ENCODE assay signal across 3 cellular contexts in the genomic region with DNA sequence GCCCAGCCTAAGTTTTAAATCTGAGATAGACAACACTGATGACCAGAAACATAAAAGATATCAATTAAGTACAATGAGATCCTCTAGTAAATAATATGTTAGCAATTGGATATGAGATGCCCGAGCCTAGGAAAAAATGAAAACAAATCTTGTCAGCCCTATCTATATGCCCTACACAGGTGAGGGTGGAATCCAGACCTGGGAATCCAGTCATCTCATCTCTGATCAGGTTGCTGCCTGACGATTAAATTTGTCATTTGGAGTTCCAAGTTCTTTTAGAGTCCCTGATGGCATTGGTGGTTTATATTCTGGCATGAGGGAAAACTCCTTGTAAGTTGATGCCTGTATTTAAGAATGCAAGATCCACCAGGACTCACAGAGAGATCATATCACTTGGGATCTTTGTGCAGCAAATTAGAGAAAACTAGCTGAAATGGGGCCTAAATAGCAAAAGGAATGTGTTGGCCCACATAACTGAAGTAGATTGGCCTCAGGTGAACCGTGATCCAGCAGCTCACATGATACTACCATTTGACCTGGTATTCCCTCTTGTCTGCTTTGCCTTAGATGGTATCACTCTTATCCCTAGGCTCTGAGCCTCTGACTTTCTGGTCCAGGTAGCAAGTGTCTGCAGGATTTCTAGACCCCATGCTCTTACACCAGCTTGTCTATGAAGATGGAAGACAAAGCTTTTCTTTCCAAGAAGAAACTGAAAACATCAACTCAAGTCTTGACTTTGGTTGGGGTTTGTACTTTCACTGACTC. TPM values are rescaled to one million over a fixed set of nuclear protein-coding genes. Genes with fewer than 3 reads are reported as not detected.
"Had no signal": no experiment of that assay in that cellular context is flagged by ENCODE, and none has a peak within 500 bp of the region (broad histone marks: within the 10 kb centered on the region; RNA-seq: fewer than 3 reads in every experiment).

No MANE protein-coding gene starts in this region.

RNA-seq across cellular contexts. Expression of a gene that starts 48.2 kb away (rescaled TPM):
- total RNA-seq: chondrocyte, epithelial cell of proximal tubule, foreskin keratinocyte had no signal
- polyA plus RNA-seq: foreskin keratinocyte had no signal
